ENCODE assay signal across 10 cellular contexts in genomic region chr2:119233326-119234020, GRCh38. TPM values are rescaled to one million over a fixed set of nuclear protein-coding genes. Genes with fewer than 3 reads are reported as not detected.
DNase-seq lines count a peak whose midpoint lies in the region; ATAC-seq, FAIRE-seq and TF ChIP-seq lines count a peak whose summit lies in the region.
"Had no signal": no experiment of that assay in that cellular context is flagged by ENCODE, and none has a peak within 500 bp of the region (broad histone marks: within the 10 kb centered on the region; RNA-seq: fewer than 3 reads in every experiment).

No MANE protein-coding gene starts in this region.

- no peak overlapping the region for H3K14ac ChIP-seq in H1 (ENCODE audit: insufficient read length)

- peak overlapping the region; percentile 74; the same call in 1 of the 2 replicates for H4K8ac ChIP-seq in H1 (ENCODE audit: extremely low read depth, insufficient read depth, low read length)

- no peak overlapping the region for H3K56ac ChIP-seq in H1 (replicated peaks; ENCODE audit: insufficient read length, low read depth, low read length)

- no peak overlapping the region for H4K5ac ChIP-seq in H1 (ENCODE audit: insufficient read length, low read depth, low read length)

- no peak overlapping the region for H4K91ac ChIP-seq in H1 (replicated peaks; ENCODE audit: insufficient read length, low read length)

- H4K20me1 ChIP-seq in H1 (replicated peaks in 1 of 2; ENCODE audit: control insufficient read depth in 1 of 2, insufficient read depth in 2 of 2, low read length in 2 of 2), result peaks cover 3 to 12% of the 10 kb centered on the region in 2 experiments

- TF ChIP-seq CTCF in GM20000 (IDR thresholded peaks at IDR 0.05; ENCODE audit: extremely low read depth, missing control alignments) (no peak), H1 (IDR thresholded peaks at IDR 0.05; ENCODE audit: control extremely low read depth in 1 of 3, insufficient read depth in 1 of 3, low read depth in 1 of 3, low read length in 3 of 3) (no peak), type B pancreatic cell (conservative IDR thresholded peaks at IDR 0.05) (no peak)

- POLR2A ChIA-PET in H1 (lab: Charles Lee; ENCODE audit: partially characterized antibody), result interaction anchor here (1.4 to 1.8 kb wide), 2 partner anchors 9 to 31 kb away, joined by 3 to 5 read pairs; partner anchors contain the start of gene STEAP3

- H2BK15ac ChIP-seq in H1 (ENCODE audit: low read length), result no peak overlapping the region

- H2BK20ac ChIP-seq in H1 (ENCODE audit: low read length), result no peak overlapping the region

- no peaks in the 10 kb centered on the region for H3K36me3 ChIP-seq in H1 (ENCODE audit: control insufficient read depth in 2 of 4, insufficient read depth in 4 of 4, low read length in 3 of 4)
- H3K36me3 ChIP-seq: HAP-1 had no signal

- H3K27me3 ChIP-seq in H1 (replicated peaks in 1 of 4; ENCODE audit: control insufficient read depth in 3 of 4, extremely low read depth in 1 of 4, insufficient read depth in 3 of 4, low read length in 3 of 4), result no peaks in the 10 kb centered on the region; a peak in 1 of 7 replicates

- H2AK5ac ChIP-seq in H1 (ENCODE audit: low read depth, low read length), result no peak overlapping the region

- peaks cover 11 to 31% (median 17%) of the 10 kb centered on the region in 4 experiments for H3K4me1 ChIP-seq in H1 (replicated peaks in 1 of 4; ENCODE audit: control insufficient read depth in 3 of 4, insufficient read depth in 4 of 4, low read length in 3 of 4)
- H3K4me1 ChIP-seq: HAP-1 had no signal

- TF ChIP-seq POLR2A in H1 (IDR thresholded peaks at IDR 0.05; ENCODE audit: control extremely low read depth in 1 of 2, low read depth in 2 of 2, low read length in 2 of 2), result no peak

- no peak for TF ChIP-seq EP300 in H1 (IDR thresholded peaks at IDR 0.05; ENCODE audit: borderline replicate concordance in 1 of 2, low read depth in 2 of 2, low read length in 2 of 2)

- no peak overlapping the region for H3K23ac ChIP-seq in H1 (ENCODE audit: insufficient read length)

- CTCF ChIA-PET in H1 (lab: Charles Lee; ENCODE audit: partially characterized antibody), result interaction anchor here (0.6 to 5.5 kb wide), 29 partner anchors 9 to 350 kb away, joined by 3 to 36 read pairs (median 5); partner anchors contain the start of gene STEAP3

- no peaks in the 10 kb centered on the region for H3K27me3 Mint-ChIP-seq in type B pancreatic cell
- peaks cover 10 to 17% of the 10 kb centered on the region in 2 donors for H3K27me3 Mint-ChIP-seq in effector memory CD8-positive, alpha-beta T cell

- no peak overlapping the region for H3K9ac ChIP-seq in H1 (replicated peaks in 1 of 4; ENCODE audit: extremely low read depth in 1 of 4, low read depth in 3 of 4, low read length in 3 of 4)

- H3K4ac ChIP-seq in H1 (replicated peaks; ENCODE audit: insufficient read length, low read depth, low read length), result no peak overlapping the region

- H2BK12ac ChIP-seq in H1 (ENCODE audit: low read depth, low read length), result no peak overlapping the region

- 90% methylated on average over 7 of the region's 7 CpGs; no CpG with 5 or more reads in 1 of the 2 experiments for WGBS in H1 (ENCODE audit: extremely low coverage in 1 of 2, insufficient coverage in 1 of 2, insufficient read length in 1 of 2, insufficient replicate concordance in 2 of 2, low coverage in 1 of 2, low lambda C conversion rate in 2 of 2, missing lambda C conversion rate in 1 of 2), 2 experiments

- H2AFZ ChIP-seq in H1 (ENCODE audit: low read length), result no peak overlapping the region

- TF ChIP-seq RAD21 in H1 (IDR thresholded peaks at IDR 0.05 in 1 of 2, conservative IDR thresholded peaks at IDR 0.05 in 1 of 2; ENCODE audit: low read depth in 2 of 2, low read length in 2 of 2), result no peak

- ATAC-seq in HG03175 (IDR thresholded peaks at IDR 0.05; ENCODE audit: unreplicated experiment), result peak; percentile 34
- no peak for ATAC-seq in GM21367 (IDR thresholded peaks at IDR 0.05; ENCODE audit: unreplicated experiment)
- no peak for ATAC-seq in effector memory CD8-positive, alpha-beta T cell (replicated peaks)

- H2BK120ac ChIP-seq in H1 (replicated peaks; ENCODE audit: low read depth, low read length), result no peak overlapping the region

- no peaks in the 10 kb centered on the region for H3K79me2 ChIP-seq in H1 (ENCODE audit: control insufficient read depth in 1 of 2, insufficient read depth in 2 of 2, low read length in 2 of 2)

- H3K4me3 ChIP-seq in H1 (ENCODE audit: extremely low read depth in 1 of 4, insufficient read depth in 2 of 4, low read depth in 3 of 4, low read length in 4 of 4), result no peak overlapping the region
- H3K4me3 ChIP-seq: HAP-1 had no signal

- H3K23me2 ChIP-seq in H1 (ENCODE audit: low read depth, low read length), result 0 out of 2 replicates have a peak, but pooled peaks cover 2% of the 10 kb centered on the region

- no peak overlapping the region for H3K27ac Mint-ChIP-seq in type B pancreatic cell
- no peak overlapping the region for H3K27ac Mint-ChIP-seq in effector memory CD8-positive, alpha-beta T cell

- no peaks in the 10 kb centered on the region for H3K36me3 Mint-ChIP-seq in type B pancreatic cell
- peaks cover 3% of the 10 kb centered on the region for H3K36me3 Mint-ChIP-seq in effector memory CD8-positive, alpha-beta T cell (ENCODE audit: insufficient read depth)

- H3K18ac ChIP-seq in H1 (ENCODE audit: extremely low read depth, low read length), result no peak overlapping the region

- FAIRE-seq in H1 (lab: Jason Lieb, UNC), result no peak

- peaks cover 13% of the 10 kb centered on the region; the same call in 1 of the 2 replicates for H3K79me1 ChIP-seq in H1 (ENCODE audit: low read depth, low read length)

- no peak overlapping the region for H3K4me2 ChIP-seq in H1 (ENCODE audit: insufficient read depth in 1 of 2, low read depth in 2 of 2, low read length in 2 of 2)

- H3K9me3 Mint-ChIP-seq in type B pancreatic cell, result no peaks in the 10 kb centered on the region
- H3K9me3 Mint-ChIP-seq in effector memory CD8-positive, alpha-beta T cell, result no peaks in the 10 kb centered on the region

- H3K4me3 Mint-ChIP-seq in type B pancreatic cell, result no peak overlapping the region
- no peak overlapping the region for H3K4me3 Mint-ChIP-seq in effector memory CD8-positive, alpha-beta T cell

- H3K9me3 ChIP-seq in H1 (ENCODE audit: insufficient read depth in 2 of 2, low read depth in 1 of 2, low read length in 1 of 2), result no peaks in the 10 kb centered on the region
- H3K9me3 ChIP-seq: HAP-1 had no signal

- H3K27ac ChIP-seq in H1 (ENCODE audit: low read depth, low read length), result no peak overlapping the region

- H3K4me1 Mint-ChIP-seq in type B pancreatic cell (ENCODE audit: unreplicated experiment), result peaks cover 21% of the 10 kb centered on the region
- peaks cover 7 to 12% of the 10 kb centered on the region in 2 donors for H3K4me1 Mint-ChIP-seq in effector memory CD8-positive, alpha-beta T cell (ENCODE audit: low read depth in 2 of 2)

- no peak overlapping the region for H2BK5ac ChIP-seq in H1 (ENCODE audit: low read depth, low read length)

- DNase-seq in Daoy (ENCODE audit: low read depth) (peak; percentile 43), GM20000 (ENCODE audit: low spot score) (peak; percentile 68), H1 (ENCODE audit: low read depth in 1 of 2, low spot score in 2 of 2) (no peak), type B pancreatic cell (ENCODE audit: extremely low spot score, unreplicated experiment) (no peak)
- no peak for DNase-seq in stimulated activated CD4-positive, alpha-beta T cell treated with anti-CD3 and anti-CD28 coated beads, Interleukin-15, amount 100 ng/mL, for 24 hours
- DNase-seq in effector memory CD8-positive, alpha-beta T cell, result no peak
- DNase-seq: activated CD4-positive, CD25-positive, alpha-beta regulatory T cell had no signal

TF ChIP-seq in H1, 55 proteins besides CTCF, POLR2A, EP300 and RAD21 (continues in another document):
- TF ChIP-seq JUN (IDR thresholded peaks at IDR 0.05; ENCODE audit: low read depth, low read length) (no peak), KDM4A (IDR thresholded peaks at IDR 0.05; ENCODE audit: low read depth, low read length, severe bottlenecking) (no peak), NRF1 (IDR thresholded peaks at IDR 0.05; ENCODE audit: low read depth, low read length) (no peak), E2F6 (IDR thresholded peaks at IDR 0.05) (no peak), ASH2L (IDR thresholded peaks at IDR 0.05; ENCODE audit: low read length) (no peak), PHF8 (conservative IDR thresholded peaks at IDR 0.05; ENCODE audit: low read depth, low read length) (no peak), SIRT6 (IDR thresholded peaks at IDR 0.05; ENCODE audit: low read length) (no peak), SIX5 (IDR thresholded peaks at IDR 0.05; ENCODE audit: low read depth, low read length) (no peak), BCL11A (IDR thresholded peaks at IDR 0.05; ENCODE audit: low read depth in 2 of 2, low read length in 2 of 2) (no peak), HDAC2 (IDR thresholded peaks at IDR 0.05; ENCODE audit: borderline replicate concordance in 1 of 2, low read depth in 2 of 2, low read length in 2 of 2) (no peak)
- TF ChIP-seq, protein P1, sequence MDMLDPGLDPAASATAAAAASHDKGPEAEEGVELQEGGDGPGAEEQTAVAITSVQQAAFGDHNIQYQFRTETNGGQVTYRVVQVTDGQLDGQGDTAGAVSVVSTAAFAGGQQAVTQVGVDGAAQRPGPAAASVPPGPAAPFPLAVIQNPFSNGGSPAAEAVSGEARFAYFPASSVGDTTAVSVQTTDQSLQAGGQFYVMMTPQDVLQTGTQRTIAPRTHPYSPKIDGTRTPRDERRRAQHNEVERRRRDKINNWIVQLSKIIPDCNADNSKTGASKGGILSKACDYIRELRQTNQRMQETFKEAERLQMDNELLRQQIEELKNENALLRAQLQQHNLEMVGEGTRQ (IDR thresholded peaks at IDR 0.05; ENCODE audit: low read length), result no peak

RNA-seq across cellular contexts. Expression of gene STEAP3, which starts 9.8 kb away (rescaled TPM):
- total RNA-seq in Daoy (2014; rRNA removed; shearing (Covaris generic)), result 13.1 and 14.6 TPM in 2 replicates
- 21.7 and 22.2 TPM in 2 replicates for total RNA-seq in H1 (2021; fragmentation: NEBNext Ultra II Directional; extraction: Animal tissue kit (Norgen Biotek cat#: 25700))
- polyA plus RNA-seq in H1 (2011; rRNA removed), result 27.9 and 40.1 TPM in 2 replicates
- polyA plus RNA-seq in H1 (2011; cell fraction: cytosol; rRNA removed), result 18.9 TPM
- polyA plus RNA-seq in H1 (2011; cell fraction: nucleus; rRNA removed), result 37.7 TPM
- 18.7 to 23.4 TPM (median 21.9 TPM) in 4 replicates for polyA plus RNA-seq in H1 (2012, experiment 1 of 2)
- 19.4 TPM for polyA plus RNA-seq in H1 (2012, experiment 2 of 2)
- 25.2 TPM for polyA plus RNA-seq in H1 (2013, experiment 1 of 2)
- polyA plus RNA-seq in H1 (2013, experiment 2 of 2), result 25.2 TPM
- polyA minus RNA-seq in H1 (2011; rRNA and poly(A)+ RNA removed), result 21.9 and 35.2 TPM in 2 replicates
- 23.3 TPM for polyA minus RNA-seq in H1 (2011; cell fraction: cytosol; rRNA and poly(A)+ RNA removed)
- 23.5 TPM for polyA minus RNA-seq in H1 (2011; cell fraction: nucleus; rRNA and poly(A)+ RNA removed)
- total RNA-seq in type B pancreatic cell (ENCODE audit: low replicate concordance), result 19.0 and 25.5 TPM in 2 replicates

Comparison
In these comparisons a context has a peak if more than half of its experiments do, and no peak if none do; other contexts are left out.
1. DNase-seq: peak in Daoy (single experiment) and GM20000 (single experiment); none in H1 (0 of 2), stimulated activated CD4-positive, alpha-beta T cell treated with anti-CD3 and anti-CD28 coated beads, Interleukin-15, amount 100 ng/mL, for 24 hours (single experiment), type B pancreatic cell (single experiment) and effector memory CD8-positive, alpha-beta T cell (0 of 3).